ENCODE assay signal across 17 cellular contexts in genomic region chr12:77816196-77816595, GRCh38. TPM values are rescaled to one million over a fixed set of nuclear protein-coding genes. Genes with fewer than 3 reads are reported as not detected.
DNase-seq lines count a peak whose midpoint lies in the region; ATAC-seq, FAIRE-seq and TF ChIP-seq lines count a peak whose summit lies in the region.
"Had no signal": no experiment of that assay in that cellular context is flagged by ENCODE, and none has a peak within 500 bp of the region (broad histone marks: within the 10 kb centered on the region; RNA-seq: fewer than 3 reads in every experiment).

No MANE protein-coding gene starts in this region.

- no peak overlapping the region for H3K27ac ChIP-seq in ovary
- H3K27ac ChIP-seq: SJSA1, spleen had no signal

- intact Hi-C loops in ovary (cut with DNase I): no loop called here

- H3K4me1 ChIP-seq in ovary (ENCODE audit: insufficient read depth): no peaks in the 10 kb centered on the region
- H3K4me1 ChIP-seq: SJSA1 had no signal

- DNase-seq in GM12892 (ENCODE audit: insufficient read length) (no peak), DMS153 (lab: John Stamatoyannopoulos, UW) (no peak), NCI-H446 treated with DMSO at 0.1 percent for 48 hours (lab: John Stamatoyannopoulos, UW) (no peak), ovary (no peak)
- no peak for DNase-seq in activated CD4-positive, alpha-beta T cell treated with anti-CD3 and anti-CD28 coated beads, Interleukin-2, amount 50 U/mL, for 4 hours
- DNase-seq: activated CD4-positive, alpha-beta T cell treated with anti-CD3 and anti-CD28 coated beads for 4 hours; activated naive CD4-positive, alpha-beta T cell treated with anti-CD3 and anti-CD28 coated beads, Interleukin-2, amount 10 ng/mL, durations not matched to agents 7 days and 5 days; HCEC 1CT; Kasumi-1; NCI-H524; spleen; stimulated activated CD8-positive, alpha-beta memory T cell treated with anti-CD3 and anti-CD28 coated beads, Interleukin-4, amount 100 ng/mL, for 48 hours had no signal

- TF ChIP-seq EP300 in ovary (IDR thresholded peaks at IDR 0.05): no peak

- no peaks in the 10 kb centered on the region for H3K36me3 ChIP-seq in ovary
- H3K36me3 ChIP-seq: SJSA1, spleen had no signal

- FAIRE-seq in GM12892 (lab: Jason Lieb, UNC): peak; percentile 50
- FAIRE-seq: keratinocyte had no signal

- no peak overlapping the region for H3K4me3 ChIP-seq in ovary
- H3K4me3 ChIP-seq: SJSA1, spleen had no signal

- no peak for TF ChIP-seq CTCF in ovary (IDR thresholded peaks at IDR 0.05)

- no peaks in the 10 kb centered on the region for H3K27me3 ChIP-seq in ovary
- H3K27me3 ChIP-seq: spleen had no signal

- ATAC-seq in GM19328 (IDR thresholded peaks at IDR 0.05; ENCODE audit: unreplicated experiment): peak; percentile 95
- peak; percentile 87 for ATAC-seq in HG02798 (IDR thresholded peaks at IDR 0.05; ENCODE audit: poor library complexity, unreplicated experiment)
- ATAC-seq in HG03460 (IDR thresholded peaks at IDR 0.05; ENCODE audit: unreplicated experiment): peak; percentile 90

- no peak for TF ChIP-seq POLR2A in GM12892 (IDR thresholded peaks at IDR 0.05; ENCODE audit: low read depth, low read length)
- no peak for TF ChIP-seq POLR2A in ovary (IDR thresholded peaks at IDR 0.05)

- no peaks in the 10 kb centered on the region for H3K9me3 ChIP-seq in ovary
- H3K9me3 ChIP-seq: SJSA1, spleen had no signal

RNA-seq across cellular contexts. Expression of gene NAV3, which starts 14.5 kb away (rescaled TPM):
- not detected for polyA plus RNA-seq in GM12892 (2012; ENCODE audit: missing spikeins)
- 10 to 100 TPM; 16.1 to 63.9 (median 40.0) TPM for total RNA-seq in ovary
- polyA plus RNA-seq in ovary: 10 to 100 TPM; 10.5 to 11.0 TPM
